In the genomic region with DNA sequence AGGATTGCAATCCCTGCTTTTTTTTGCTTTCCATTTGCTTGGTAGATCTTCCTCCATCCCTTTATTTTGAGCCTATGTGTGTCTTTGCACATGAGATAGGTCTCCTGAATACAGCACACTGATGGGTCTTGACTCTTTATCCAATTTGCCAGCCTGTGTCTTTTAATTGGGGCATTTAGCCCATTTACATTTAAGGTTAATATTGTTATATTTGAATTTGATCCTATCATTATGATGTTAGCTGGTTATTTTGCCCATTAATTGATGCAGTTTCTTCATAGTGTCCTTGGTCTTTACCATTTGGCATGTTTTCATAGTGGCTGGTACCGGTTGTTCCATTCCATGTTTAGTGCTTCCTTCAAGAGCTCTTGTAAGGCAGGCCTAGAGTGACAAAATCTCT, we compare ENCODE assay signal across 2 cellular contexts. TPM values are rescaled to one million over a fixed set of nuclear protein-coding genes. Genes with fewer than 3 reads are reported as not detected.
DNase-seq lines count a peak whose midpoint lies in the region; ATAC-seq, FAIRE-seq and TF ChIP-seq lines count a peak whose summit lies in the region.
"Not testable (repeated sequence)": the region's sequence is repeated elsewhere in the genome, so short reads cannot be mapped to it uniquely, and the experiment has no call there.

No MANE protein-coding gene starts in this region.

- not testable (repeated sequence) for H3K4me1 ChIP-seq in HEK293 (ENCODE audit: control insufficient read depth, insufficient read depth, low read length)
- peaks cover 7 to 37% of the 10 kb centered on the region in 2 experiments for H3K4me1 ChIP-seq in K562 (replicated peaks in 1 of 2; ENCODE audit: control insufficient read depth in 2 of 2, insufficient read depth in 2 of 2, low read length in 2 of 2)

- in situ Hi-C loops in K562 (cut with MboI): not testable (repeated sequence)

- FAIRE-seq in K562 (lab: Jason Lieb, UNC): not testable (repeated sequence)

- H3K27ac ChIP-seq in HEK293 (ENCODE audit: extremely low read depth, low read depth, low read length); K562 (ENCODE audit: extremely low read depth, low read depth, low read length): not testable (repeated sequence)

- H4K20me1 ChIP-seq in K562 (replicated peaks; ENCODE audit: control insufficient read depth, insufficient read depth, low read length): not testable (repeated sequence)

- TF ChIP-seq CTCF in HEK293 (tag by site-specific recombination; IDR thresholded peaks at IDR 0.05); K562 (IDR thresholded peaks at IDR 0.05 in 2 of 3, conservative IDR thresholded peaks at IDR 0.05 in 1 of 3; ENCODE audit: insufficient read depth in 2 of 3, low read depth in 1 of 3, low read length in 3 of 3): not testable (repeated sequence)

- not testable (repeated sequence) for H3K4me3 ChIP-seq in HEK293 (ENCODE audit: low read depth, low read length); K562

- 100% methylated on average over 1 of the region's 1 CpG for WGBS in K562 (ENCODE audit: insufficient coverage, low coverage, missing lambda C conversion rate)

- BruUV-seq in K562 (replicated peaks; lab: Mats Ljungman, UMichigan): not testable (repeated sequence)

- not testable (repeated sequence) for TF ChIP-seq EP300 in K562 (IDR thresholded peaks at IDR 0.05; ENCODE audit: low read length)

- H3K9ac ChIP-seq in K562 (ENCODE audit: insufficient read depth in 1 of 2, low read depth in 2 of 2, low read length in 2 of 2): not testable (repeated sequence)

- peaks cover 19% of the 10 kb centered on the region for H3K79me2 ChIP-seq in K562 (ENCODE audit: control insufficient read depth, insufficient read depth, low read length)

- not testable (repeated sequence) for H3K9me3 ChIP-seq in HEK293 (ENCODE audit: control insufficient read depth, insufficient read depth, low read depth, low read length); K562 (replicated peaks; ENCODE audit: control insufficient read depth, insufficient read depth, low read depth, low read length)

- not testable (repeated sequence) for TF ChIP-seq POLR2A in K562 (conservative IDR thresholded peaks at IDR 0.05)

- TF ChIP-seq RAD21 in K562 (CRISPR knock-in tag; conservative IDR thresholded peaks at IDR 0.05 in 1 of 2, IDR thresholded peaks at IDR 0.05 in 1 of 2): not testable (repeated sequence)

- not testable (repeated sequence) for H3K9me1 ChIP-seq in K562 (ENCODE audit: control insufficient read depth, insufficient read depth, low read length)

- H2AFZ ChIP-seq in K562 (ENCODE audit: low read depth, low read length): not testable (repeated sequence)

- not testable (repeated sequence) for ATAC-seq in K562

- intact Hi-C loops in K562 (cut with micrococcal nuclease): not testable (repeated sequence)

- DNase-seq in K562 (ENCODE audit: extremely low read depth in 1 of 4, low spot score in 3 of 4): not testable (repeated sequence)

- H3K36me3 ChIP-seq in HEK293 (ENCODE audit: control insufficient read depth in 2 of 2, insufficient read depth in 1 of 2, low read length in 2 of 2): not testable (repeated sequence)
- H3K36me3 ChIP-seq in K562 (ENCODE audit: control insufficient read depth, insufficient read depth, low read length): peaks cover 12% of the 10 kb centered on the region; the same call in 2 of the 3 replicates

- CTCF ChIA-PET in HEK293 (lab: Yijun Ruan, JAX): interaction anchor here (0.7 kb wide), 1 partner anchor 34 kb away, joined by 4 read pairs; no protein-coding TSS in a partner anchor
- CTCF ChIA-PET in K562 (lab: Yijun Ruan, JAX; ENCODE audit: low intra/inter-chr PET ratio): not testable (repeated sequence)

- H3K4me2 ChIP-seq in K562 (ENCODE audit: insufficient read depth, low read length): not testable (repeated sequence)

- not testable (repeated sequence) for H3K27me3 ChIP-seq in K562 (ENCODE audit: control insufficient read depth in 2 of 2, insufficient read depth in 2 of 2, low read length in 2 of 2)

- POLR2A ChIA-PET in HEK293 (lab: Yijun Ruan, JAX); K562 (lab: Yijun Ruan, JAX): not testable (repeated sequence)

TF ChIP-seq in HEK293, 187 proteins besides CTCF, POLR2A, EP300 and RAD21:
- TF ChIP-seq ZNF529 (tag by site-specific recombination; IDR thresholded peaks at IDR 0.05; ENCODE audit: insufficient replicate concordance): peak; percentile 74
TF ChIP-seq in HEK293: peak in this region for 1; not testable (repeated sequence) for 186.

TF ChIP-seq in K562, 482 proteins besides CTCF, POLR2A, EP300 and RAD21:
- peak; percentile 75 for TF ChIP-seq ZNF507 (tag; conservative IDR thresholded peaks at IDR 0.05)
TF ChIP-seq in K562: peak in this region for 1; not testable (repeated sequence) for 481.

RNA-seq across cellular contexts. Expression of gene LEPR, which starts 45.4 kb away (rescaled TPM):
- 58.9 and 119 TPM in 2 replicates for total RNA-seq in K562 (2011; cell fraction: chromatin; rRNA removed; ENCODE audit: low replicate concordance)
- total RNA-seq in K562 (2011; cell fraction: nucleolus; rRNA removed): 43.9 and 53.4 TPM in 2 replicates
- 92.8 and 105 TPM in 2 replicates for total RNA-seq in K562 (2011; cell fraction: nucleoplasm; rRNA removed)
- total RNA-seq in K562 (2014; rRNA removed) (26.0 and 26.5 TPM in 2 replicates), K562 (2014; rRNA removed; fragmentation: Illumina TruSeq; extraction: Trizol) (55.0 and 58.4 TPM in 2 replicates), K562 (2015; rRNA removed; fragmentation: Illumina TruSeq; extraction: Trizol) (51.5 and 56.8 TPM in 2 replicates), K562 (2021) (43.1 and 43.6 TPM in 2 replicates)
- polyA plus RNA-seq in K562 (2011; rRNA removed) (83.7 and 111 TPM in 2 replicates), K562 (2014; fragmentation: Illumina TruSeq; extraction: Trizol) (37.3 and 45.2 TPM in 2 replicates), K562 (2014; fragmentation: Nextera tagmentation; extraction: Ambion mirVana) (10 to 100 TPM; 12.2 to 18.1 TPM), K562 (2014; rRNA removed) (19.9 and 26.1 TPM in 2 replicates)
- 30.7 and 48.6 TPM in 2 replicates for polyA plus RNA-seq in K562 (2011; cell fraction: cytosol; rRNA removed)
- polyA plus RNA-seq in K562 (2011; cell fraction: nucleus; rRNA removed): 25.8 and 36.4 TPM in 2 replicates
- 22.2 and 31.8 TPM in 2 replicates for polyA plus RNA-seq in K562 (2012)
- 197 and 201 TPM in 2 replicates for polyA minus RNA-seq in K562 (2011; rRNA and poly(A)+ RNA removed)
- polyA minus RNA-seq in K562 (2011; cell fraction: cytosol; rRNA and poly(A)+ RNA removed): 51.6 and 74.5 TPM in 2 replicates
- polyA minus RNA-seq in K562 (2011; cell fraction: nucleus; rRNA and poly(A)+ RNA removed): 25.3 and 51.1 TPM in 2 replicates

RNA-seq across cellular contexts. Expression of gene LEPROT, which starts 45.4 kb away (rescaled TPM):
- total RNA-seq in K562 (2011; cell fraction: chromatin; rRNA removed; ENCODE audit: low replicate concordance): 47.7 and 171 TPM in 2 replicates
- 33.7 and 49.6 TPM in 2 replicates for total RNA-seq in K562 (2011; cell fraction: nucleolus; rRNA removed)
- total RNA-seq in K562 (2011; cell fraction: nucleoplasm; rRNA removed): 135 and 209 TPM in 2 replicates
- total RNA-seq in K562 (2014; rRNA removed) (28.1 and 34.8 TPM in 2 replicates), K562 (2014; rRNA removed; fragmentation: Illumina TruSeq; extraction: Trizol) (45.8 and 52.8 TPM in 2 replicates), K562 (2015; rRNA removed; fragmentation: Illumina TruSeq; extraction: Trizol) (40.6 and 46.3 TPM in 2 replicates), K562 (2021) (38.2 and 42.9 TPM in 2 replicates)
- polyA plus RNA-seq in K562 (2011; rRNA removed) (84.0 and 97.5 TPM in 2 replicates), K562 (2014; fragmentation: Illumina TruSeq; extraction: Trizol) (44.0 and 47.4 TPM in 2 replicates), K562 (2014; fragmentation: Nextera tagmentation; extraction: Ambion mirVana) (10 to 100 TPM; 30.7 to 38.5 TPM), K562 (2014; rRNA removed) (53.4 and 54.9 TPM in 2 replicates)
- 33.1 and 88.6 TPM in 2 replicates for polyA plus RNA-seq in K562 (2011; cell fraction: cytosol; rRNA removed)
- 88.8 and 104 TPM in 2 replicates for polyA plus RNA-seq in K562 (2011; cell fraction: nucleus; rRNA removed)
- polyA plus RNA-seq in K562 (2012): 40.2 and 59.7 TPM in 2 replicates
- 65.3 and 66.8 TPM in 2 replicates for polyA minus RNA-seq in K562 (2011; rRNA and poly(A)+ RNA removed)
- 24.1 and 26.4 TPM in 2 replicates for polyA minus RNA-seq in K562 (2011; cell fraction: cytosol; rRNA and poly(A)+ RNA removed)
- 68.3 and 104 TPM in 2 replicates for polyA minus RNA-seq in K562 (2011; cell fraction: nucleus; rRNA and poly(A)+ RNA removed)
